9 cellular contexts compared by ENCODE assay signal in genomic region chr9:19173598-19174125, GRCh38. TPM values are rescaled to one million over a fixed set of nuclear protein-coding genes. Genes with fewer than 3 reads are reported as not detected.
DNase-seq lines count a peak whose midpoint lies in the region; ATAC-seq and TF ChIP-seq lines count a peak whose summit lies in the region.
"Had no signal": no experiment of that assay in that cellular context is flagged by ENCODE, and none has a peak within 500 bp of the region (broad histone marks: within the 10 kb centered on the region; RNA-seq: fewer than 3 reads in every experiment).

No MANE protein-coding gene starts in this region.

- in situ Hi-C loops in ACHN (cut with HindIII; ENCODE audit: low pct_ligation_motif_present, low pct_unique_long_range_greater_than_20kb, low sequenced_read_pairs), result no loop called here

- H3K36me3 ChIP-seq in testis (ENCODE audit: low read depth, missing control alignments), result no peaks in the 10 kb centered on the region

- DNase-seq in left colon (no peak), testis (no peak), putamen (ENCODE audit: low spot score) (no peak), ACHN (no peak)
- no peak for DNase-seq in effector memory CD8-positive, alpha-beta T cell

- H3K9me3 Mint-ChIP-seq in effector memory CD8-positive, alpha-beta T cell, result no peaks in the 10 kb centered on the region
- H3K9me3 Mint-ChIP-seq: central memory CD8-positive, alpha-beta T cell had no signal

- H3K36me3 Mint-ChIP-seq in effector memory CD8-positive, alpha-beta T cell (ENCODE audit: insufficient read depth), result peaks cover 7% of the 10 kb centered on the region

- H3K4me3 ChIP-seq in testis, result no peak overlapping the region

- no peak overlapping the region for H3K27ac ChIP-seq in testis

- H3K4me1 ChIP-seq in testis, result no peaks in the 10 kb centered on the region

- TF ChIP-seq POLR2A in testis (IDR thresholded peaks at IDR 0.05), result no peak

- peak overlapping the region in 1 of 2 donors; percentile 13 for H3K27ac Mint-ChIP-seq in effector memory CD8-positive, alpha-beta T cell

- H3K9me3 ChIP-seq in testis, result no peaks in the 10 kb centered on the region

- H3K27me3 ChIP-seq in testis, result no peaks in the 10 kb centered on the region

- ATAC-seq in GM18498 (IDR thresholded peaks at IDR 0.05; ENCODE audit: unreplicated experiment), result peak; percentile 36
- ATAC-seq in GM21447 (IDR thresholded peaks at IDR 0.05; ENCODE audit: unreplicated experiment), result peak; percentile 28
- peak; percentile 29 for ATAC-seq in HG03439 (IDR thresholded peaks at IDR 0.05; ENCODE audit: unreplicated experiment)
- peak; percentile 31 for ATAC-seq in left colon
- ATAC-seq in effector memory CD8-positive, alpha-beta T cell (replicated peaks), result no peak

- H3K4me1 Mint-ChIP-seq in effector memory CD8-positive, alpha-beta T cell (ENCODE audit: low read depth in 2 of 2), result peaks cover 16% of the 10 kb centered on the region in 2 donors

- TF ChIP-seq CTCF in testis (IDR thresholded peaks at IDR 0.05), result no peak

- intact Hi-C loops in left colon (cut with DNase I, micrococcal nuclease), result loop anchor here in 1 of 2 donors (10.0 kb wide), 1 partner anchor 89 kb away; no protein-coding TSS in a partner anchor
- intact Hi-C loops in testis (cut with DNase I; ENCODE audit: low total_unique reads), result no loop called here

- H3K4me3 Mint-ChIP-seq in effector memory CD8-positive, alpha-beta T cell, result no peak overlapping the region
- H3K4me3 Mint-ChIP-seq: central memory CD8-positive, alpha-beta T cell had no signal

- no peaks in the 10 kb centered on the region for H3K27me3 Mint-ChIP-seq in effector memory CD8-positive, alpha-beta T cell
- H3K27me3 Mint-ChIP-seq: central memory CD8-positive, alpha-beta T cell had no signal

- WGBS in testis, 2 donors, result 61 to 66% methylated on average over 4 of the region's 4 CpGs

RNA-seq across cellular contexts. Expression of gene PLIN2, which starts 46.4 kb away (rescaled TPM):
- total RNA-seq in left colon (10 to 100 TPM; 43.8 to 48.4 TPM), testis (100 to 1,000 TPM; 119 to 136 TPM)
- 52.3 TPM for polyA plus RNA-seq in testis (ENCODE audit: insufficient read depth, low read depth, low replicate concordance)

RNA-seq across cellular contexts. Expression of gene DENND4C, which starts 56.8 kb away (rescaled TPM):
- total RNA-seq in left colon (10 to 100 TPM; 59.6 to 67.0 TPM), testis (100 to 1,000 TPM; 126 to 136 TPM)
- polyA plus RNA-seq in testis (ENCODE audit: insufficient read depth, low read depth, low replicate concordance), result 28.8 TPM
